Comparison of ENCODE assay signal across 1 cellular context in the genomic region with DNA sequence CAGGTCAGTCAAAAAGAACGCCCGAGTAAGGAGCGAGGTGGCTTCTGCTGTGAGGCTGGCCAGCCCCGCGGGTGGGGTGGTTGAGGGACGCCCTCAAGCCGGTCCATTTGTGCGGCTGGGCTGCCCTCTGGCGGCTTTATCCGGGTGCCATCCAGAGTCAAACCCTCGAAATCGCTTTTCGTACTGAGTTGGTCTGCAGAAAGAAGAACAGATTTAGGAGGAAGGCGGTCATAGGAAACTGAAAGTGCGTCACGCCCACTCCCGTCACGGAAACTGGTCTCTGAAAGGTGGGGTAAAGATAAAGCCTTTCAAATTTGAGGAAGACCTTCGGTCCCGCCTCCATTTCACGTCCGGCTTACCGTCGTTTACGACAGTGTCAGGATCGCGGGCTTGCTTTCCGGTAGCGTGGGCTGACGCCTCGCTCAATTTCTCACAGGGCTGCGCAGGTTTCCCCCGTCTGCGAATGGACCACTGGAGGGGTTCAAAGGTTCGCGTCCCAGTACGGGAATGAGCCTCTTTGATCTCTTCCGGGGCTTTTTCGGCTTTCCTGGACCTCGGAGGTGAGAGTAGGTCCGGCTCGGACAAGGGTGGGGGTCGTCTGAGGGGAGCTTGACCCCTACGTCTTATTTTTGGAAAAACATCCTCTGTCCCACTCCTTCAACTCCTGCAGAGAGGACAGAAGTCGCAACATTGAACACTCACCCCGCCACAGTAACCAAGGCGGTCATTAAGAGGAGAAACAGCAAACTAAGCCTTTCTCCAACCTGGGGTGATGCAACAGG.
A peak's percentile ranks its signal among the peaks of the same experiment; 100 is the strongest.
TF ChIP-seq lines count a peak whose summit lies in the region.

Gene HAX1, plus strand, starts transcription at position 413 of the 782 bp plus-strand sequence. Its CDS starts 95 bp downstream, at position 508.

TF ChIP-seq in HepG2, 621 proteins besides CTCF, POLR2A, EP300 and RAD21 (continued from another document and continues in another):
- peak; percentile 83 for TF ChIP-seq TBX2 (CRISPR knock-in tag; IDR thresholded peaks at IDR 0.05; ENCODE audit: borderline replicate concordance)
- TF ChIP-seq ZNF329 (CRISPR knock-in tag; IDR thresholded peaks at IDR 0.05; ENCODE audit: low read depth), result no peak
- TF ChIP-seq ZBTB7A (CRISPR knock-in tag; IDR thresholded peaks at IDR 0.05), result no peak
- peak; percentile 81 for TF ChIP-seq XRCC5 (optimal IDR thresholded peaks at IDR 0.05; ENCODE audit: low read length)
- TF ChIP-seq AGO2 (optimal IDR thresholded peaks at IDR 0.05; ENCODE audit: low read depth, low read length), result peak; percentile 83
- no peak for TF ChIP-seq NCOR1 (IDR thresholded peaks at IDR 0.05; ENCODE audit: borderline replicate concordance, low read length)
- TF ChIP-seq ZBTB34 (CRISPR knock-in tag; IDR thresholded peaks at IDR 0.05), result peak; percentile 46; the same call in 1 of the 2 replicates
- no peak for TF ChIP-seq MYNN (CRISPR knock-in tag; IDR thresholded peaks at IDR 0.05; ENCODE audit: low read depth)
- TF ChIP-seq ZNF414 (CRISPR knock-in tag; IDR thresholded peaks at IDR 0.05), result peak; percentile 29; the same call in 1 of the 2 replicates
- peak; percentile 76; the same call in 1 of the 2 replicates for TF ChIP-seq CEBPG (CRISPR knock-in tag; IDR thresholded peaks at IDR 0.05)
- TF ChIP-seq RXRB (CRISPR knock-in tag; IDR thresholded peaks at IDR 0.05; ENCODE audit: borderline replicate concordance), result peak; percentile 57; the same call in 1 of the 2 replicates
- TF ChIP-seq ZNF598 (CRISPR knock-in tag; IDR thresholded peaks at IDR 0.05; ENCODE audit: borderline replicate concordance), result peak; percentile 78; the same call in 1 of the 2 replicates
- TF ChIP-seq ZNF431 (CRISPR knock-in tag; IDR thresholded peaks at IDR 0.05; ENCODE audit: borderline replicate concordance, low read depth), result no peak
- TF ChIP-seq, protein P1, sequence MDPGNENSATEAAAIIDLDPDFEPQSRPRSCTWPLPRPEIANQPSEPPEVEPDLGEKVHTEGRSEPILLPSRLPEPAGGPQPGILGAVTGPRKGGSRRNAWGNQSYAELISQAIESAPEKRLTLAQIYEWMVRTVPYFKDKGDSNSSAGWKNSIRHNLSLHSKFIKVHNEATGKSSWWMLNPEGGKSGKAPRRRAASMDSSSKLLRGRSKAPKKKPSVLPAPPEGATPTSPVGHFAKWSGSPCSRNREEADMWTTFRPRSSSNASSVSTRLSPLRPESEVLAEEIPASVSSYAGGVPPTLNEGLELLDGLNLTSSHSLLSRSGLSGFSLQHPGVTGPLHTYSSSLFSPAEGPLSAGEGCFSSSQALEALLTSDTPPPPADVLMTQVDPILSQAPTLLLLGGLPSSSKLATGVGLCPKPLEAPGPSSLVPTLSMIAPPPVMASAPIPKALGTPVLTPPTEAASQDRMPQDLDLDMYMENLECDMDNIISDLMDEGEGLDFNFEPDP (CRISPR knock-in tag; conservative IDR thresholded peaks at IDR 0.05), result no peak
- no peak for TF ChIP-seq GPN1 (CRISPR knock-in tag; IDR thresholded peaks at IDR 0.05; ENCODE audit: borderline replicate concordance)
- TF ChIP-seq TMF1 (CRISPR knock-in tag; IDR thresholded peaks at IDR 0.05; ENCODE audit: low read depth), result peak; percentile 58; the same call in 1 of the 2 replicates
- TF ChIP-seq STAT5B (CRISPR knock-in tag; IDR thresholded peaks at IDR 0.05), result no peak
- TF ChIP-seq, protein P2, sequence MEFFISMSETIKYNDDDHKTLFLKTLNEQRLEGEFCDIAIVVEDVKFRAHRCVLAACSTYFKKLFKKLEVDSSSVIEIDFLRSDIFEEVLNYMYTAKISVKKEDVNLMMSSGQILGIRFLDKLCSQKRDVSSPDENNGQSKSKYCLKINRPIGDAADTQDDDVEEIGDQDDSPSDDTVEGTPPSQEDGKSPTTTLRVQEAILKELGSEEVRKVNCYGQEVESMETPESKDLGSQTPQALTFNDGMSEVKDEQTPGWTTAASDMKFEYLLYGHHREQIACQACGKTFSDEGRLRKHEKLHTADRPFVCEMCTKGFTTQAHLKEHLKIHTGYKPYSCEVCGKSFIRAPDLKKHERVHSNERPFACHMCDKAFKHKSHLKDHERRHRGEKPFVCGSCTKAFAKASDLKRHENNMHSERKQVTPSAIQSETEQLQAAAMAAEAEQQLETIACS (CRISPR knock-in tag; IDR thresholded peaks at IDR 0.05), result no peak
- TF ChIP-seq ATM (IDR thresholded peaks at IDR 0.05; ENCODE audit: borderline replicate concordance), result no peak
- TF ChIP-seq GRHL1 (CRISPR knock-in tag; conservative IDR thresholded peaks at IDR 0.05), result no peak
- TF ChIP-seq NFRKB (IDR thresholded peaks at IDR 0.05), result no peak
- TF ChIP-seq TSC22D2 (CRISPR knock-in tag; IDR thresholded peaks at IDR 0.05; ENCODE audit: borderline replicate concordance), result peak; percentile 82; the same call in 1 of the 2 replicates
- TF ChIP-seq HIVEP1 (CRISPR knock-in tag; IDR thresholded peaks at IDR 0.05), result peak; percentile 91
- peak; percentile 81 for TF ChIP-seq TFDP2 (CRISPR knock-in tag; IDR thresholded peaks at IDR 0.05)
- TF ChIP-seq, protein P3, sequence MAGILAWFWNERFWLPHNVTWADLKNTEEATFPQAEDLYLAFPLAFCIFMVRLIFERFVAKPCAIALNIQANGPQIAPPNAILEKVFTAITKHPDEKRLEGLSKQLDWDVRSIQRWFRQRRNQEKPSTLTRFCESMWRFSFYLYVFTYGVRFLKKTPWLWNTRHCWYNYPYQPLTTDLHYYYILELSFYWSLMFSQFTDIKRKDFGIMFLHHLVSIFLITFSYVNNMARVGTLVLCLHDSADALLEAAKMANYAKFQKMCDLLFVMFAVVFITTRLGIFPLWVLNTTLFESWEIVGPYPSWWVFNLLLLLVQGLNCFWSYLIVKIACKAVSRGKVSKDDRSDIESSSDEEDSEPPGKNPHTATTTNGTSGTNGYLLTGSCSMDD (CRISPR knock-in tag; IDR thresholded peaks at IDR 0.05), result no peak
- 0 out of 2 replicates have a peak, but pooled peaks have one; percentile 34 for TF ChIP-seq KDM3A (CRISPR knock-in tag; IDR thresholded peaks at IDR 0.05; ENCODE audit: low read depth)
- no peak for TF ChIP-seq ZNF781 (CRISPR knock-in tag; IDR thresholded peaks at IDR 0.05; ENCODE audit: borderline replicate concordance, not compliant biosample characterization)
- TF ChIP-seq CHD4 (IDR thresholded peaks at IDR 0.05; ENCODE audit: borderline replicate concordance, low read length), result no peak
- peak; percentile 65; the same call in 1 of the 2 replicates for TF ChIP-seq RXRA (CRISPR knock-in tag; IDR thresholded peaks at IDR 0.05)
- TF ChIP-seq, protein P4, sequence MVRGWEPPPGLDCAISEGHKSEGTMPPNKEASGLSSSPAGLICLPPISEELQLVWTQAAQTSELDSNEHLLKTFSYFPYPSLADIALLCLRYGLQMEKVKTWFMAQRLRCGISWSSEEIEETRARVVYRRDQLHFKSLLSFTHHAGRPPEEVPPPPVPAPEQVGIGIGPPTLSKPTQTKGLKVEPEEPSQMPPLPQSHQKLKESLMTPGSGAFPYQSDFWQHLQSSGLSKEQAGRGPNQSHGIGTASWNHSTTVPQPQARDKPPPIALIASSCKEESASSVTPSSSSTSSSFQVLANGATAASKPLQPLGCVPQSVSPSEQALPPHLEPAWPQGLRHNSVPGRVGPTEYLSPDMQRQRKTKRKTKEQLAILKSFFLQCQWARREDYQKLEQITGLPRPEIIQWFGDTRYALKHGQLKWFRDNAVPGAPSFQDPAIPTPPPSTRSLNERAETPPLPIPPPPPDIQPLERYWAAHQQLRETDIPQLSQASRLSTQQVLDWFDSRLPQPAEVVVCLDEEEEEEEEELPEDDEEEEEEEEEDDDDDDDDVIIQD (CRISPR knock-in tag; IDR thresholded peaks at IDR 0.05; ENCODE audit: low read depth), result peak; percentile 32; the same call in 1 of the 2 replicates
- peak; percentile 69; the same call in 1 of the 2 replicates for TF ChIP-seq ETV5 (CRISPR knock-in tag; IDR thresholded peaks at IDR 0.05; ENCODE audit: borderline replicate concordance)
- no peak for TF ChIP-seq ZNF597 (CRISPR knock-in tag; IDR thresholded peaks at IDR 0.05)
- TF ChIP-seq CREM (IDR thresholded peaks at IDR 0.05), result peak; percentile 75
- no peak for TF ChIP-seq CREM (CRISPR knock-in tag; IDR thresholded peaks at IDR 0.05)
- no peak for TF ChIP-seq ONECUT2 (CRISPR knock-in tag; IDR thresholded peaks at IDR 0.05)
- TF ChIP-seq ZNF703 (CRISPR knock-in tag; IDR thresholded peaks at IDR 0.05; ENCODE audit: borderline replicate concordance), result no peak
- no peak for TF ChIP-seq ZFP41 (CRISPR knock-in tag; IDR thresholded peaks at IDR 0.05; ENCODE audit: borderline replicate concordance)
- TF ChIP-seq MAFG (CRISPR knock-in tag; IDR thresholded peaks at IDR 0.05), result no peak
- peak; percentile 58; the same call in 1 of the 2 replicates for TF ChIP-seq ZBTB7B (CRISPR knock-in tag; IDR thresholded peaks at IDR 0.05)
- 0 out of 2 replicates have a peak, but pooled peaks have one; percentile 17 for TF ChIP-seq ZFY (CRISPR knock-in tag; IDR thresholded peaks at IDR 0.05)
- 0 out of 2 replicates have a peak, but pooled peaks have one; percentile 43 for TF ChIP-seq NFYB (CRISPR knock-in tag; IDR thresholded peaks at IDR 0.05)
- no peak for TF ChIP-seq ZNF713 (CRISPR knock-in tag; IDR thresholded peaks at IDR 0.05)
- TF ChIP-seq GLI4 (CRISPR knock-in tag; IDR thresholded peaks at IDR 0.05; ENCODE audit: borderline replicate concordance), result no peak
- no peak for TF ChIP-seq ZMYM2 (CRISPR knock-in tag; IDR thresholded peaks at IDR 0.05)
- TF ChIP-seq TFE3 (CRISPR knock-in tag; IDR thresholded peaks at IDR 0.05), result 0 out of 2 replicates have a peak, but pooled peaks have one; percentile 25
- TF ChIP-seq ZFP62 (CRISPR knock-in tag; IDR thresholded peaks at IDR 0.05), result no peak
- no peak for TF ChIP-seq ETV6 (CRISPR knock-in tag; conservative IDR thresholded peaks at IDR 0.05)
- TF ChIP-seq ZNF282 (IDR thresholded peaks at IDR 0.05; ENCODE audit: partially characterized antibody), result no peak
- TF ChIP-seq CREB1 (IDR thresholded peaks at IDR 0.05), result peak; percentile 82
- peak; percentile 86 for TF ChIP-seq CREB1 (CRISPR knock-in tag; IDR thresholded peaks at IDR 0.05)
